ENCODE assay signal across 11 cellular contexts in the genomic region with DNA sequence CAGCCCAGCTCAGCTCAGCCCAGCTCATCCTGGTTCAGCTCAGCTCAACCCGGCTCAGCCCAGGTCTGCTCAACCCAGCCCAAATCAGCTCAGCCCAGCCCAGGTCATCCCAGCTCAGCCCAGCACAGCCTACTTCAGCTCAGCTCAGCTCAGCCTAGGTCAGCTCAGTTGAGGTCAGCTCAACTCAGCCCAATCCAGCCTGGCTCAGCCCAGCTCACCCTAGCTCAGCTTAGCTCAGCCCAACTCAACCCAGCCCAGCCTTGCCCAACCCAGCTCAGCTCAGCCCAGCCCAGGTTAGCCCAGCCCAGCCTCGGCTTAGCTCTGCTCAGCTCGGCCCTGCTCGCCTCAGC.
DNase-seq lines count a peak whose midpoint lies in the region; ATAC-seq, FAIRE-seq and TF ChIP-seq lines count a peak whose summit lies in the region.
"Had no signal": no experiment of that assay in that cellular context is flagged by ENCODE, and none has a peak within 500 bp of the region (broad histone marks: within the 10 kb centered on the region; RNA-seq: fewer than 3 reads in every experiment).

No MANE protein-coding gene starts in this region.

- intact Hi-C loops in cardiac septum (cut with DNase I) (no loop called here), heart right ventricle (cut with DNase I) (no loop called here)

- H3K27ac Mint-ChIP-seq in T-helper 1 cell treated with Interleukin-12 subunit alpha and Interleukin-12 subunit beta and Interleukin-4 antibody, amounts not matched to agents 30 μg/mL and 1 μg/mL, for 36 hours, result peak overlapping the region; percentile 75
- H3K27ac Mint-ChIP-seq in endodermal cell, result no peak overlapping the region

- H3K9me3 ChIP-seq in heart right ventricle (no peaks in the 10 kb centered on the region), endodermal cell (ENCODE audit: control insufficient read depth, low read length) (peaks cover 59% of the 10 kb centered on the region)

- no peak for TF ChIP-seq CTCF in heart right ventricle (IDR thresholded peaks at IDR 0.05)
- no peak for TF ChIP-seq CTCF in endodermal cell (conservative IDR thresholded peaks at IDR 0.05)

- DNase-seq in cardiac septum (ENCODE audit: low spot score) (peak; percentile 62), heart right ventricle (no peak), endodermal cell (peak; percentile 3), urothelium cell line (ENCODE audit: low spot score) (no peak), NCI-H82 treated with DMSO at 0.1 percent for 48 hours (lab: John Stamatoyannopoulos, UW; ENCODE audit: unreplicated experiment) (no peak), globus pallidus (ENCODE audit: low spot score) (no peak)
- DNase-seq in central memory CD4-positive, alpha-beta T cell, result no peak
- DNase-seq: AML-193, amniotic stem cell, glutamatergic neuron had no signal

- H3K4me3 ChIP-seq in heart right ventricle, result no peak overlapping the region
- H3K4me3 ChIP-seq in endodermal cell (ENCODE audit: low read length), result no peak overlapping the region

- WGBS in heart right ventricle, 2 donors, result 79 to 86% methylated on average over 4 of the region's 4 CpGs
- 88 to 90% methylated on average over 1 of the region's 4 CpGs for WGBS in endodermal cell (ENCODE audit: insufficient coverage in 1 of 2, insufficient read length in 1 of 2), 2 experiments

- no peak overlapping the region for H3K9ac ChIP-seq in endodermal cell (ENCODE audit: extremely low read depth, low read length, poor library complexity, severe bottlenecking)

- peaks cover 52% of the 10 kb centered on the region for H3K4me1 Mint-ChIP-seq in T-helper 1 cell treated with Interleukin-12 subunit alpha and Interleukin-12 subunit beta and Interleukin-4 antibody, amounts not matched to agents 30 μg/mL and 1 μg/mL, for 36 hours (ENCODE audit: low read depth)
- no peaks in the 10 kb centered on the region for H3K4me1 Mint-ChIP-seq in endodermal cell

- peak overlapping the region; percentile 65 for H3K4me3 Mint-ChIP-seq in T-helper 1 cell treated with Interleukin-12 subunit alpha and Interleukin-12 subunit beta and Interleukin-4 antibody, amounts not matched to agents 30 μg/mL and 1 μg/mL, for 36 hours
- no peak overlapping the region for H3K4me3 Mint-ChIP-seq in endodermal cell

- peaks cover 7% of the 10 kb centered on the region for H3K36me3 Mint-ChIP-seq in T-helper 1 cell treated with Interleukin-12 subunit alpha and Interleukin-12 subunit beta and Interleukin-4 antibody, amounts not matched to agents 30 μg/mL and 1 μg/mL, for 36 hours (ENCODE audit: low read depth)
- H3K36me3 Mint-ChIP-seq in endodermal cell (ENCODE audit: low read depth), result no peaks in the 10 kb centered on the region

- ATAC-seq in heart right ventricle, result no peak

- H3K4me1 ChIP-seq in heart right ventricle (no peaks in the 10 kb centered on the region), endodermal cell (ENCODE audit: control insufficient read depth, insufficient read depth, low read length) (no peaks in the 10 kb centered on the region)

- H3K27ac ChIP-seq in heart right ventricle (no peak overlapping the region), endodermal cell (ENCODE audit: low read depth, low read length) (no peak overlapping the region)

- no peaks in the 10 kb centered on the region for H3K9me3 Mint-ChIP-seq in T-helper 1 cell treated with Interleukin-12 subunit alpha and Interleukin-12 subunit beta and Interleukin-4 antibody, amounts not matched to agents 30 μg/mL and 1 μg/mL, for 36 hours
- H3K9me3 Mint-ChIP-seq in endodermal cell, result peaks cover 96% of the 10 kb centered on the region

- H3K27me3 ChIP-seq in heart right ventricle (peaks cover 0 to 30% (median 4%) of the 10 kb centered on the region in 7 donors), endodermal cell (ENCODE audit: control insufficient read depth, insufficient read depth, low read length, poor library complexity, severe bottlenecking) (no peaks in the 10 kb centered on the region)

- H3K36me3 ChIP-seq in heart right ventricle (no peaks in the 10 kb centered on the region), endodermal cell (ENCODE audit: control insufficient read depth, insufficient read depth, low read length) (no peaks in the 10 kb centered on the region)

- no peaks in the 10 kb centered on the region for H3K27me3 Mint-ChIP-seq in T-helper 1 cell treated with Interleukin-12 subunit alpha and Interleukin-12 subunit beta and Interleukin-4 antibody, amounts not matched to agents 30 μg/mL and 1 μg/mL, for 36 hours (ENCODE audit: low read depth)
- H3K27me3 Mint-ChIP-seq in endodermal cell (ENCODE audit: insufficient read depth), result no peaks in the 10 kb centered on the region

- FAIRE-seq in urothelium cell line (lab: Jason Lieb, UNC), result peak; percentile 9

Comparison
In these comparisons a context has a peak if more than half of its experiments do, and no peak if none do; other contexts are left out.
1. DNase-seq: peak in cardiac septum (single experiment) and endodermal cell (single experiment); none in heart right ventricle (0 of 2), urothelium cell line (single experiment), NCI-H82 treated with DMSO at 0.1 percent for 48 hours (single experiment), central memory CD4-positive, alpha-beta T cell (single experiment) and globus pallidus (single experiment).